Comparison of ENCODE assay signal across 20 cellular contexts in the genomic region with DNA sequence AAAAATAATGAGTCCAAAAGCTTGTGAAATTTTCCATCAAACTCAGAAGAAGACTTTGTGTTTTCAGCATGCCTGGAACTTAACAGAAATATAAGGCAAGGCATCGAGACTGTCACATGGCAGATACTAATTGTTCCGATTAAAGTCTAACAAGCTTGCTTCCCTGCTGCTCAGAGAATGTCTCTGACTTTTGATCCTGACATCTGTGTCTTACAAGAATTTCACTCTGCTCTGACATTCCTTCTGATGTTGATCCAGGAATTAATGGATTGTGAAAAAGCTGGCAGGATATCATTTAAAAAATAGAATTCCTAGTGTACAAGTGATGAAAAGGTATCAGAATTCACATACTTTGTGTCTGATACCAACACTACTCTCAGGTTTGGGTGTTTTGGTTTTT.
"Had no signal": no experiment of that assay in that cellular context is flagged by ENCODE, and none has a peak within 500 bp of the region (broad histone marks: within the 10 kb centered on the region; RNA-seq: fewer than 3 reads in every experiment).

No MANE protein-coding gene starts in this region.

- H3K9ac ChIP-seq: parathyroid adenoma had no signal

- ATAC-seq: activated naive CD8-positive, alpha-beta T cell treated with anti-CD3 and anti-CD28 coated beads, Interleukin-2, amount 50 U/mL, for 24 hours; heart right ventricle; left lobe of liver; natural killer cell; T-helper 17 cell had no signal

- H3K4me3 Mint-ChIP-seq: activated CD4-positive, alpha-beta memory T cell treated with anti-CD3 and anti-CD28 coated beads, Interleukin-2, amount 10 ng/mL, durations not matched to agents 7 days and 5 days; activated naive CD8-positive, alpha-beta T cell treated with anti-CD3 and anti-CD28 coated beads, Interleukin-2, amount 50 U/mL, for 24 hours; natural killer cell; T-helper 17 cell; type B pancreatic cell had no signal

- H2AFZ ChIP-seq: parathyroid adenoma had no signal

- DNase-seq: activated CD4-positive, alpha-beta memory T cell treated with anti-CD3 and anti-CD28 coated beads, Interleukin-2, amount 10 ng/mL, durations not matched to agents 7 days and 5 days; activated CD4-positive, alpha-beta T cell treated with anti-CD3 and anti-CD28 coated beads for 48 hours; activated effector memory CD4-positive, alpha-beta T cell treated with anti-CD3 and anti-CD28 coated beads, Interleukin-2, amount 50 U/mL, for 16 hours; activated naive CD4-positive, alpha-beta T cell treated with anti-CD3 and anti-CD28 coated beads, Interleukin-2, amount 50 U/mL, for 16 hours; activated naive CD8-positive, alpha-beta T cell treated with anti-CD3 and anti-CD28 coated beads, Interleukin-2, amount 50 U/mL, for 24 hours; central memory CD4-positive, alpha-beta T cell; dorsolateral prefrontal cortex; heart right ventricle; islet precursor cell; midbrain; natural killer cell; nucleus accumbens; stimulated activated CD4-positive, alpha-beta T cell treated with anti-CD3 and anti-CD28 coated beads, Interleukin-4, amount 100 ng/mL, for 1 hour; stimulated activated naive CD4-positive, alpha-beta T cell treated with Interleukin-2 at 50 U/mL for 16 hours; T-helper 17 cell had no signal

- H3K27me3 Mint-ChIP-seq: type B pancreatic cell had no signal

- H3K27me3 ChIP-seq: vagina had no signal

- H3K9me3 ChIP-seq: heart right ventricle, thoracic aorta, vagina had no signal

- H3K4me1 Mint-ChIP-seq: activated CD4-positive, alpha-beta memory T cell treated with anti-CD3 and anti-CD28 coated beads, Interleukin-2, amount 10 ng/mL, durations not matched to agents 7 days and 5 days; activated naive CD8-positive, alpha-beta T cell treated with anti-CD3 and anti-CD28 coated beads, Interleukin-2, amount 50 U/mL, for 24 hours; natural killer cell; T-helper 17 cell had no signal

- H3K4me1 ChIP-seq: heart right ventricle, parathyroid adenoma, vagina had no signal

- H3K9me3 Mint-ChIP-seq: activated CD4-positive, alpha-beta memory T cell treated with anti-CD3 and anti-CD28 coated beads, Interleukin-2, amount 10 ng/mL, durations not matched to agents 7 days and 5 days; activated naive CD8-positive, alpha-beta T cell treated with anti-CD3 and anti-CD28 coated beads, Interleukin-2, amount 50 U/mL, for 24 hours; type B pancreatic cell had no signal

- H3K27ac ChIP-seq: dorsolateral prefrontal cortex, heart right ventricle, parathyroid adenoma, thoracic aorta, vagina had no signal

- H3K4me3 ChIP-seq: dorsolateral prefrontal cortex, heart right ventricle, thoracic aorta, vagina had no signal

- H3K27ac Mint-ChIP-seq: activated CD4-positive, alpha-beta memory T cell treated with anti-CD3 and anti-CD28 coated beads, Interleukin-2, amount 10 ng/mL, durations not matched to agents 7 days and 5 days; activated naive CD8-positive, alpha-beta T cell treated with anti-CD3 and anti-CD28 coated beads, Interleukin-2, amount 50 U/mL, for 24 hours; natural killer cell; T-helper 17 cell; type B pancreatic cell had no signal

- H3K36me3 ChIP-seq: heart right ventricle, thoracic aorta, vagina had no signal

- H3K36me3 Mint-ChIP-seq: natural killer cell, type B pancreatic cell had no signal
